In genomic region chr22:20211997-20212753, GRCh38 we compare ENCODE assay signal across 10 cellular contexts. TPM values are rescaled to one million over a fixed set of nuclear protein-coding genes. Genes with fewer than 3 reads are reported as not detected.
DNase-seq lines count a peak whose midpoint lies in the region; ATAC-seq and TF ChIP-seq lines count a peak whose summit lies in the region.
"Had no signal": no experiment of that assay in that cellular context is flagged by ENCODE, and none has a peak within 500 bp of the region (broad histone marks: within the 10 kb centered on the region; RNA-seq: fewer than 3 reads in every experiment).

No MANE protein-coding gene starts in this region.

- intact Hi-C loops in heart left ventricle (cut with DNase I) (no loop called here), OCI-LY7 (cut with micrococcal nuclease; ENCODE audit: unreplicated experiment) (loop anchor here (10.0 kb wide), 1 partner anchor 1403 kb away; no protein-coding TSS in a partner anchor)

- POLR2A ChIA-PET in OCI-LY7 (lab: Charles Lee) = no interaction called here

- no peaks in the 10 kb centered on the region for H3K79me2 ChIP-seq in OCI-LY7 (ENCODE audit: insufficient read depth, low read depth, low read length)

- BruUV-seq in OCI-LY7 (replicated peaks; lab: Mats Ljungman, UMichigan) = no TSS peak

- peak; percentile 96 for DNase-seq in HT-29 (ENCODE audit: low spot score)
- peak; percentile 35 for DNase-seq in RPMI7951 (ENCODE audit: low read depth)
- peak; percentile 69 to 88 (median 87) for DNase-seq in heart left ventricle
- no peak for DNase-seq in OCI-LY7 (ENCODE audit: low spot score)
- no peak for DNase-seq in activated CD4-positive, alpha-beta T cell treated with anti-CD3 and anti-CD28 coated beads for 1 hour
- DNase-seq: stimulated activated naive CD8-positive, alpha-beta T cell treated with anti-CD3 and anti-CD28 coated beads, Interleukin-15, Interleukin-2, amounts not matched to agents 100 U/mL and 50 U/mL, for 24 hours had no signal

- 50 to 60% (median 53%) methylated on average over 21 to 26 of the region's 26 CpGs for WGBS in heart left ventricle, 4 donors

- H3K9me2 ChIP-seq in OCI-LY7 (ENCODE audit: insufficient read depth, low read length) = no peaks in the 10 kb centered on the region

- H3K9me3 ChIP-seq in heart left ventricle (no peaks in the 10 kb centered on the region), skeletal muscle satellite cell (replicated peaks; ENCODE audit: low read length) (no peaks in the 10 kb centered on the region), OCI-LY7 (ENCODE audit: low read length) (no peaks in the 10 kb centered on the region)

- H3K36me3 ChIP-seq in heart left ventricle = no peaks in the 10 kb centered on the region
- H3K36me3 ChIP-seq in skeletal muscle satellite cell (ENCODE audit: insufficient read depth, low read length) = no peaks in the 10 kb centered on the region
- no peaks in the 10 kb centered on the region for H3K36me3 ChIP-seq in OCI-LY7 (ENCODE audit: insufficient read depth, low read length)

- CTCF ChIA-PET in OCI-LY7 (lab: Charles Lee; ENCODE audit: unreplicated experiment) = no interaction called here

- H3K4me1 ChIP-seq in heart left ventricle (peaks cover 0 to 25% (median 18%) of the 10 kb centered on the region in 12 donors), skeletal muscle satellite cell (ENCODE audit: control insufficient read depth, insufficient read depth, low read length) (peaks cover 16% of the 10 kb centered on the region), OCI-LY7 (ENCODE audit: insufficient read depth, low read length, poor library complexity, severe bottlenecking) (peaks cover 1% of the 10 kb centered on the region)

- H3K27me3 ChIP-seq in heart left ventricle (no peaks in the 10 kb centered on the region), skeletal muscle satellite cell (ENCODE audit: control insufficient read depth, insufficient read depth, low read length) (peaks cover 21% of the 10 kb centered on the region)

- no peak for TF ChIP-seq POLR2A in heart left ventricle (IDR thresholded peaks at IDR 0.05)

- peak overlapping the region in 1 of 12 donors; percentile 5 for H3K4me3 ChIP-seq in heart left ventricle
- peak overlapping the region; percentile 26 for H3K4me3 ChIP-seq in skeletal muscle satellite cell (ENCODE audit: low read length)
- no peak overlapping the region for H3K4me3 ChIP-seq in OCI-LY7 (ENCODE audit: low read depth, low read length, poor library complexity, severe bottlenecking)

- ATAC-seq in heart left ventricle = peak; percentile 55 to 90 (median 79)
- no peak for ATAC-seq in HG02588 (IDR thresholded peaks at IDR 0.05; ENCODE audit: unreplicated experiment)
- ATAC-seq in GM18520 (IDR thresholded peaks at IDR 0.05; ENCODE audit: unreplicated experiment) = no peak
- ATAC-seq: activated CD8-positive, alpha-beta T cell treated with anti-CD3 and anti-CD28 coated beads for 36 hours; stimulated activated naive CD8-positive, alpha-beta T cell treated with anti-CD3 and anti-CD28 coated beads, Interleukin-15, Interleukin-2, amounts not matched to agents 100 U/mL and 50 U/mL, for 24 hours had no signal

- no peak overlapping the region for H2AFZ ChIP-seq in OCI-LY7 (ENCODE audit: low read length)

- no peak for TF ChIP-seq CTCF in heart left ventricle (IDR thresholded peaks at IDR 0.05)
- no peak for TF ChIP-seq CTCF in OCI-LY7 (conservative IDR thresholded peaks at IDR 0.05; ENCODE audit: low read length)

- H3K4me2 ChIP-seq in skeletal muscle satellite cell (ENCODE audit: low read length) (peak overlapping the region; percentile 62), OCI-LY7 (ENCODE audit: low read length) (no peak overlapping the region)

- no peaks in the 10 kb centered on the region for H4K20me1 ChIP-seq in OCI-LY7 (ENCODE audit: insufficient read depth, low read length)

- peak overlapping the region; percentile 49 for H3K9ac ChIP-seq in skeletal muscle satellite cell (ENCODE audit: low read depth, low read length)

- no peak overlapping the region for H3K27ac ChIP-seq in heart left ventricle
- H3K27ac ChIP-seq in OCI-LY7 (ENCODE audit: low read depth, low read length, poor library complexity, severe bottlenecking) = no peak overlapping the region

RNA-seq across cellular contexts. Expression of gene RTN4R, which starts 55.9 kb away (rescaled TPM):
- 41.7 and 45.7 TPM in 2 replicates for total RNA-seq in HT-29 (2014; rRNA removed; shearing (Covaris generic))
- 0.12 and 0.39 TPM in 2 replicates for total RNA-seq in RPMI7951 (2014; rRNA removed; shearing (Covaris generic))
- total RNA-seq in heart left ventricle (1 to 10 TPM in 7 of 9 donors, under 1 TPM in 2; 0.53 to 2.6 (median 1.4) TPM), OCI-LY7 (2022) (not detected in 2 replicates)
- 1 to 10 TPM; 1.3 to 1.8 TPM for polyA plus RNA-seq in heart left ventricle
- total RNA-seq in skeletal muscle satellite cell (2012; rRNA removed) = under 0.01 and 0.25 TPM in 2 replicates
- not detected in 2 replicates for total RNA-seq in OCI-LY7 (2014; rRNA removed; shearing (Covaris generic))

Comparison
In these comparisons a context has a peak if more than half of its experiments do, and no peak if none do; other contexts are left out.
1. DNase-seq: peak in HT-29 (single experiment), RPMI7951 (single experiment) and heart left ventricle (5 of 5); none in OCI-LY7 (single experiment) and activated CD4-positive, alpha-beta T cell treated with anti-CD3 and anti-CD28 coated beads for 1 hour (single experiment).
2. ATAC-seq: peak in heart left ventricle (4 of 4); none in HG02588 (single experiment) and GM18520 (single experiment).
3. RNA of gene RTN4R, which starts 55.9 kb away (total RNA-seq): 41.7 to 45.7 TPM in HT-29; 0.53 to 2.6 TPM in heart left ventricle, not detected in OCI-LY7 and 0.12 to 0.39 TPM in RPMI7951; every median in the first group is over 10 times any median in the second.